In the genomic region with DNA sequence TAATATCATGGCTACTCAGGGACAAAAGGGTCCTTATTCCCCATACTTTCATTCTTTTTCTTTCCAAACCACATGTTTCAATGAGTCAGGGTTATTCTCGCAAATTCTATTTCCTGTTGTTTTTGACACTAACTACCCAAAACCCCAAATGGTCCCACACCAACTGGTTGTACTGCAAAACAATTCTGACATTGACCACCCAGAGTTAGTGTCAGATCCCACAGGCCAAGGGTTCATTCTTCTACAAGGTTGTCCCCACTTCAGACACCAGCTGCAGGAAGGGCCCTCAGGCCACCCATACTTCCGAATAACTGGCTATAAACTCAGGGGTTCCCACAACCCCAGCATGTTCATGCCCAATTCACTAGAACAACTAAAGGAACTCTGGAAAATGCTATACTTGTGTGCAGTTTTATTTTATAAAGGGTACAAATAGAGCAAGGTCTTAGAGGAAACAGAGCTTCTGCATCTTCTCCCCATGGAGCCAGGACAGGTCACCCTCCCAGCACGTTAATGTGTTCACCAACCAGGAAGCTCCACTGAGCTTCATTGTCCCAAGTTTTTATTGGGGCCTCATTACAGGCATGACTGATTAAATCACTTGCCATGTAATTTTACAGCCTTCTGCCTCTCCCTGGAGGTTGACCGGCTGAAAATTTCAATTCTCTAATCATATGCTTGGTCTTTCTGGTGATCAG, we compare ENCODE assay signal across 33 cellular contexts.
"Had no signal": no experiment of that assay in that cellular context is flagged by ENCODE, and none has a peak within 500 bp of the region (broad histone marks: within the 10 kb centered on the region; RNA-seq: fewer than 3 reads in every experiment).

No MANE protein-coding gene starts in this region.

- H3K4me1 Mint-ChIP-seq: activated B cell treated with CpG ODN at 0.5 μM for 24 hours; activated CD8-positive, alpha-beta memory T cell treated with anti-CD3 and anti-CD28 coated beads, Interleukin-2, amount 10 ng/mL, durations not matched to agents 7 days and 5 days; activated T-helper 17 cell treated with anti-CD3 and anti-CD28 coated beads, Interleukin-2, amount 50 U/mL, for 72 hours; central memory CD8-positive, alpha-beta T cell; T-helper 17 cell had no signal

- H3K4me3 ChIP-seq: coronary artery, dorsolateral prefrontal cortex, gastrocnemius medialis, heart right ventricle, hepatocyte had no signal

- H3K4me1 ChIP-seq: gastrocnemius medialis, heart right ventricle had no signal

- H3K4me2 ChIP-seq: hepatocyte had no signal

- H3K36me3 ChIP-seq: brain microvascular endothelial cell, gastrocnemius medialis, heart right ventricle, WERI-Rb-1 had no signal

- H3K9me3 ChIP-seq: gastrocnemius medialis had no signal

- H3K27me3 Mint-ChIP-seq: activated B cell treated with CpG ODN at 0.5 μM for 24 hours; activated CD8-positive, alpha-beta memory T cell treated with anti-CD3 and anti-CD28 coated beads, Interleukin-2, amount 10 ng/mL, durations not matched to agents 7 days and 5 days; central memory CD8-positive, alpha-beta T cell; T-helper 17 cell had no signal

- H3K36me3 Mint-ChIP-seq: activated CD8-positive, alpha-beta memory T cell treated with anti-CD3 and anti-CD28 coated beads, Interleukin-2, amount 10 ng/mL, durations not matched to agents 7 days and 5 days; activated naive CD8-positive, alpha-beta T cell had no signal

- H3K27ac Mint-ChIP-seq: activated B cell treated with CpG ODN at 0.5 μM for 24 hours; activated CD8-positive, alpha-beta memory T cell treated with anti-CD3 and anti-CD28 coated beads, Interleukin-2, amount 10 ng/mL, durations not matched to agents 7 days and 5 days; activated CD8-positive, alpha-beta T cell treated with anti-CD3 and anti-CD28 coated beads, Interleukin-2, amount 10 ng/mL, durations not matched to agents 7 days and 5 days; activated naive CD8-positive, alpha-beta T cell; activated T-helper 17 cell treated with anti-CD3 and anti-CD28 coated beads, Interleukin-2, amount 50 U/mL, for 72 hours; dendritic cell treated with granulocyte-macrophage colony-stimulating factor and Interleukin-4, amounts not matched to agents 40 ng/mL and 50 ng/mL, for 4 days; effector memory CD8-positive, alpha-beta T cell; T-helper 17 cell; T-helper 2 cell treated with Interferon-gamma antibody and Interleukin-4, amounts not matched to agents 5 μg/mL and 100 μg/mL, for 36 hours had no signal

- ATAC-seq: activated CD4-positive, CD25-positive, alpha-beta regulatory T cell treated with anti-CD3 and anti-CD28 coated beads, Interleukin-2, amount 50 U/mL, for 24 hours; activated CD8-positive, alpha-beta memory T cell treated with anti-CD3 and anti-CD28 coated beads, Interleukin-2, amount 10 ng/mL, durations not matched to agents 7 days and 5 days; activated CD8-positive, alpha-beta T cell treated with anti-CD3 and anti-CD28 coated beads, Interleukin-2, amount 10 ng/mL, durations not matched to agents 7 days and 5 days; activated T-helper 17 cell treated with anti-CD3 and anti-CD28 coated beads, Interleukin-2, amount 50 U/mL, for 72 hours; effector memory CD8-positive, alpha-beta T cell; gastrocnemius medialis; heart right ventricle; T-helper 17 cell had no signal

- H3K79me2 ChIP-seq: hepatocyte had no signal

- DNase-seq: activated B cell treated with CpG ODN at 0.5 μM for 24 hours; activated CD4-positive, alpha-beta T cell treated with anti-CD3 and anti-CD28 coated beads for 48 hours; activated CD4-positive, alpha-beta T cell treated with anti-CD3 and anti-CD28 coated beads, Interleukin-2, amount 50 U/mL, for 1 hour; activated CD4-positive, alpha-beta T cell treated with anti-CD3 and anti-CD28 coated beads, Interleukin-2, amount 50 U/mL, for 48 hours; activated CD8-positive, alpha-beta memory T cell treated with anti-CD3 and anti-CD28 coated beads, Interleukin-2, amount 10 ng/mL, durations not matched to agents 7 days and 5 days; activated CD8-positive, alpha-beta memory T cell treated with anti-CD3 and anti-CD28 coated beads, Interleukin-2, amount 50 U/mL, for 4 hours; activated CD8-positive, alpha-beta T cell treated with anti-CD3 and anti-CD28 coated beads, Interleukin-2, amount 10 ng/mL, durations not matched to agents 7 days and 5 days; activated effector memory CD4-positive, alpha-beta T cell treated with Interleukin-2 at 50 U/mL for 16 hours; activated gamma-delta T cell treated with Interleukin-2 at 50 U/mL for 16 hours; activated naive CD4-positive, alpha-beta T cell treated with anti-CD3 and anti-CD28 coated beads, Interleukin-2, amount 50 U/mL, for 16 hours; activated naive CD4-positive, alpha-beta T cell treated with Interleukin-2 at 50 U/mL for 16 hours; activated T-cell treated with anti-CD3 and anti-CD28 coated beads, Interleukin-2, amount 50 U/mL, for 1 hour; amniotic stem cell; anterior cingulate cortex; brain microvascular endothelial cell; dorsolateral prefrontal cortex; effector memory CD8-positive, alpha-beta T cell; foreskin fibroblast; gastrocnemius medialis; heart right ventricle; T-helper 1 cell; T-helper 17 cell; T1000; WERI-Rb-1 had no signal

- H3K9me3 Mint-ChIP-seq: central memory CD8-positive, alpha-beta T cell; effector memory CD8-positive, alpha-beta T cell had no signal

- H2AFZ ChIP-seq: hepatocyte had no signal

- H3K27me3 ChIP-seq: brain microvascular endothelial cell, gastrocnemius medialis had no signal

- H3K27ac ChIP-seq: brain microvascular endothelial cell, coronary artery, dorsolateral prefrontal cortex, epithelial cell of prostate, gastrocnemius medialis, heart right ventricle, hepatocyte, WERI-Rb-1 had no signal

- H3K4me3 Mint-ChIP-seq: activated B cell treated with CpG ODN at 0.5 μM for 24 hours; activated CD8-positive, alpha-beta memory T cell treated with anti-CD3 and anti-CD28 coated beads, Interleukin-2, amount 10 ng/mL, durations not matched to agents 7 days and 5 days; activated CD8-positive, alpha-beta T cell treated with anti-CD3 and anti-CD28 coated beads, Interleukin-2, amount 10 ng/mL, durations not matched to agents 7 days and 5 days; activated naive CD8-positive, alpha-beta T cell; activated T-helper 17 cell treated with anti-CD3 and anti-CD28 coated beads, Interleukin-2, amount 50 U/mL, for 72 hours; central memory CD8-positive, alpha-beta T cell; dendritic cell treated with granulocyte-macrophage colony-stimulating factor and Interleukin-4, amounts not matched to agents 40 ng/mL and 50 ng/mL, for 4 days; effector memory CD8-positive, alpha-beta T cell; T-helper 17 cell; T-helper 2 cell treated with Interferon-gamma antibody and Interleukin-4, amounts not matched to agents 5 μg/mL and 100 μg/mL, for 36 hours had no signal
